8 cellular contexts compared by ENCODE assay signal in genomic region chr5:16296946-16297345, GRCh38.
"Had no signal": no experiment of that assay in that cellular context is flagged by ENCODE, and none has a peak within 500 bp of the region (broad histone marks: within the 10 kb centered on the region; RNA-seq: fewer than 3 reads in every experiment).

No MANE protein-coding gene starts in this region.

- H3K36me3 ChIP-seq: HAP-1 had no signal

- H3K9me3 ChIP-seq: HAP-1 had no signal

- DNase-seq: GM23248, GOT3, H7, H9, HCEC 1CT, HFFc6 had no signal

- H3K27ac ChIP-seq: GM23248 had no signal

- H3K4me1 ChIP-seq: HAP-1 had no signal

- H3K4me3 ChIP-seq: GM23248, GM23338, HAP-1 had no signal
